In the genomic region with DNA sequence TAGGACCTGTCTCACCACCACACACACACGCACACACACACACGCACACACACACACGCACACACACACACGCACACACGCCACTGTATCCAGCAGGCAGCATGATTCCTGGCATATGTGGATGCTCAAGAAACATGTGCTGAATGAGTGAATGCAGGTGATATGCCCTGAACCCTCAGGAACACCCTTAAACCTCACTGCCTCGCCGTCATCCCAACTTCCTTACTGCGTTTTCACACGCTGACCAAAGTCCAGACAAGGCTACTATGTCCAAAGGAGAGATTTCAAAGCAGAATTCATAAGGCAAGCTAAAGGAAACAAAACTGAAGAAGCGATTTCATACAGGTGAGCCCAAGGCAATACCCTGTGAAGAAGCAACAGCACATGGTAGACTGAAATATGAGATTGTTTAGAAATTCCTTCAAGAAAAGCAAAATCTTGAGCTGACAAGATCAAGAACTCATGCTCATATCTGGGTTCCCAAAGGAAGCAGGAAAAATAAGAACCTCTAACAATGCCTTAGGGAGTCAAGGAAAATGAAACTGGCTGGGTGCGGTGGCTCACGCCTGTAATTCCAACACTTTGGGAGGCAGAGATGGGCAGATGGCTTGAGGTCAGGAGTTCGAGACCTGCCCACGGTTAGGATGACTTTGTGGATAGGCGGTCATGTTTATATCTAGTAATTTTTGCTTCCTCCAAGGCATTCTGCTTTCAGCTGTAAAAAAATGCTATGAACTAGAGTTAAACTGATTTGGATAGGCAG, we compare ENCODE assay signal across 26 cellular contexts.
DNase-seq lines count a peak whose midpoint lies in the region; ATAC-seq, FAIRE-seq and TF ChIP-seq lines count a peak whose summit lies in the region.
"Had no signal": no experiment of that assay in that cellular context is flagged by ENCODE, and none has a peak within 500 bp of the region (broad histone marks: within the 10 kb centered on the region; RNA-seq: fewer than 3 reads in every experiment).

No MANE protein-coding gene starts in this region.

- FAIRE-seq in small intestine (lab: Jason Lieb, UNC) = no peak
- FAIRE-seq: A549, GM12891, GM18507, H54 had no signal

- peaks cover 13% of the 10 kb centered on the region for H3K4me1 Mint-ChIP-seq in GM23338
- H3K4me1 Mint-ChIP-seq in stimulated activated effector memory CD8-positive, alpha-beta T cell treated with anti-CD3 and anti-CD28 coated beads, Interleukin-12 subunit alpha, Interleukin-12 subunit beta, amount 100 ng/mL, for 72 hours = peaks cover 40% of the 10 kb centered on the region
- H3K4me1 Mint-ChIP-seq: CD8-positive, alpha-beta memory T cell had no signal

- ATAC-seq in GM23338 = no peak
- peak; percentile 89 for ATAC-seq in left colon
- no peak for ATAC-seq in stimulated activated effector memory CD8-positive, alpha-beta T cell treated with anti-CD3 and anti-CD28 coated beads, Interleukin-12 subunit alpha, Interleukin-12 subunit beta, amount 100 ng/mL, for 72 hours
- no peak for ATAC-seq in GM18873 (IDR thresholded peaks at IDR 0.05; ENCODE audit: low FRiP score, unreplicated experiment)
- ATAC-seq: A549 had no signal

- peaks cover 13% of the 10 kb centered on the region for H3K9me3 Mint-ChIP-seq in GM23338
- no peaks in the 10 kb centered on the region for H3K9me3 Mint-ChIP-seq in stimulated activated effector memory CD8-positive, alpha-beta T cell treated with anti-CD3 and anti-CD28 coated beads, Interleukin-12 subunit alpha, Interleukin-12 subunit beta, amount 100 ng/mL, for 72 hours
- H3K9me3 Mint-ChIP-seq: CD4-positive, alpha-beta T cell; HFFc6 had no signal

- H3K27me3 Mint-ChIP-seq in GM23338 (ENCODE audit: insufficient read depth, low read depth, poor library complexity) = peaks cover 2% of the 10 kb centered on the region
- H3K27me3 Mint-ChIP-seq: CD4-positive, alpha-beta T cell had no signal

- H3K4me1 ChIP-seq in GM23338 (ENCODE audit: insufficient read depth) = peaks cover 20% of the 10 kb centered on the region
- no peaks in the 10 kb centered on the region for H3K4me1 ChIP-seq in small intestine (ENCODE audit: control insufficient read depth in 2 of 2, insufficient read depth in 1 of 2, low read depth in 1 of 2, low read length in 1 of 2)
- H3K4me1 ChIP-seq: BE2C had no signal

- H3K27ac ChIP-seq in GM23338 (ENCODE audit: low read depth) (no peak overlapping the region), small intestine (ENCODE audit: low read depth in 1 of 2, low read length in 1 of 2) (peak overlapping the region; percentile 41 to 80), brain microvascular endothelial cell (no peak overlapping the region)
- H3K27ac ChIP-seq: A549; BLaER1 treated with 17β-estradiol and CSF1 and Interleukin-3, amounts not matched to agents 10 nM and 100 nM had no signal

- no peak overlapping the region for H3K4me3 Mint-ChIP-seq in GM23338
- no peak overlapping the region for H3K4me3 Mint-ChIP-seq in stimulated activated effector memory CD8-positive, alpha-beta T cell treated with anti-CD3 and anti-CD28 coated beads, Interleukin-12 subunit alpha, Interleukin-12 subunit beta, amount 100 ng/mL, for 72 hours
- H3K4me3 Mint-ChIP-seq: CD4-positive, alpha-beta T cell; CD8-positive, alpha-beta memory T cell; HFFc6 had no signal

- H3K36me3 ChIP-seq in GM23338 (ENCODE audit: insufficient read depth) (no peaks in the 10 kb centered on the region; the same call in 1 of the 2 replicates), small intestine (ENCODE audit: control insufficient read depth in 2 of 2, insufficient read depth in 2 of 2, low read length in 2 of 2) (no peaks in the 10 kb centered on the region), brain microvascular endothelial cell (replicated peaks) (no peaks in the 10 kb centered on the region)
- H3K36me3 ChIP-seq: BE2C; BLaER1 treated with 17β-estradiol and CSF1 and Interleukin-3, amounts not matched to agents 10 nM and 100 nM; HAP-1 had no signal

- H4K20me1 ChIP-seq in GM23338 (replicated peaks; ENCODE audit: insufficient read depth) = no peaks in the 10 kb centered on the region
- H4K20me1 ChIP-seq: BLaER1 treated with 17β-estradiol and CSF1 and Interleukin-3, amounts not matched to agents 10 nM and 100 nM had no signal

- H3K27me3 ChIP-seq in GM23338 (ENCODE audit: insufficient read depth) (no peaks in the 10 kb centered on the region), small intestine (ENCODE audit: control insufficient read depth in 2 of 2, insufficient read depth in 2 of 2, low read length in 2 of 2) (no peaks in the 10 kb centered on the region), brain microvascular endothelial cell (replicated peaks) (no peaks in the 10 kb centered on the region)
- H3K27me3 ChIP-seq: BE2C; BLaER1 treated with 17β-estradiol and CSF1 and Interleukin-3, amounts not matched to agents 10 nM and 100 nM had no signal

- H3K4me3 ChIP-seq in GM23338 = no peak overlapping the region
- peak overlapping the region in 1 of 2 donors; percentile 25 for H3K4me3 ChIP-seq in small intestine (ENCODE audit: low read depth in 1 of 2, low read length in 2 of 2)
- no peak overlapping the region for H3K4me3 ChIP-seq in brain microvascular endothelial cell (ENCODE audit: low read depth, low read length)
- H3K4me3 ChIP-seq: A549; BLaER1 treated with 17β-estradiol and CSF1 and Interleukin-3, amounts not matched to agents 10 nM and 100 nM; HAP-1 had no signal

- H3F3A ChIP-seq in GM23338 (replicated peaks; ENCODE audit: low read depth) = no peaks in the 10 kb centered on the region

- H3K4me2 ChIP-seq in GM23338 = no peak overlapping the region
- H3K4me2 ChIP-seq: A549; BLaER1 treated with 17β-estradiol and CSF1 and Interleukin-3, amounts not matched to agents 10 nM and 100 nM had no signal

- no peaks in the 10 kb centered on the region for H3K79me2 ChIP-seq in GM23338 (replicated peaks; ENCODE audit: insufficient read depth)

- no peak for TF ChIP-seq CTCF in GM23338 (conservative IDR thresholded peaks at IDR 0.05; ENCODE audit: low read depth in 2 of 2)
- TF ChIP-seq CTCF in brain microvascular endothelial cell (IDR thresholded peaks at IDR 0.05; ENCODE audit: low read depth, low read length, missing control alignments) = no peak

- H3K36me3 Mint-ChIP-seq in GM23338 (ENCODE audit: low read depth) = peaks cover 16% of the 10 kb centered on the region
- peaks cover 8% of the 10 kb centered on the region for H3K36me3 Mint-ChIP-seq in stimulated activated effector memory CD8-positive, alpha-beta T cell treated with anti-CD3 and anti-CD28 coated beads, Interleukin-12 subunit alpha, Interleukin-12 subunit beta, amount 100 ng/mL, for 72 hours
- H3K36me3 Mint-ChIP-seq: CD14-positive monocyte had no signal

- peaks cover 6% of the 10 kb centered on the region; the same call in 1 of the 2 replicates for H3K9me2 ChIP-seq in GM23338 (ENCODE audit: insufficient read depth)

- no peak for DNase-seq in GM23338 (ENCODE audit: low spot score)
- DNase-seq in left colon = peak; percentile 60 to 71
- DNase-seq in mucosa of gallbladder (ENCODE audit: low spot score) = peak; percentile 28
- DNase-seq in small intestine = peak; percentile 94
- DNase-seq in stimulated activated effector memory CD8-positive, alpha-beta T cell treated with anti-CD3 and anti-CD28 coated beads, Interleukin-12 subunit alpha, Interleukin-12 subunit beta, amount 100 ng/mL, for 72 hours (ENCODE audit: low spot score in 2 of 2) = no peak
- DNase-seq in NCI-H2171 (lab: John Stamatoyannopoulos, UW) = no peak
- DNase-seq in brain microvascular endothelial cell = no peak
- DNase-seq: 8988T; ACHN; AML-193; BE2C; CD4-positive, alpha-beta T cell; CD8-positive, alpha-beta memory T cell; DMS53; DMS79 treated with DMSO at 0.1 percent for 48 hours; GF-D8; GOT3; HFFc6 had no signal

- 0 out of 2 replicates have a peak overlapping the region, but pooled peaks have one; percentile 47 for H2AFZ ChIP-seq in GM23338

- in situ Hi-C loops in brain microvascular endothelial cell (cut with HindIII; ENCODE audit: low pct_ligation_motif_present, low sequenced_read_pairs) = no loop called here

- WGBS in small intestine, 3 donors = 28 to 73% (median 48%) methylated on average over 15 of the region's 15 CpGs

- H3K27ac Mint-ChIP-seq in GM23338 = no peak overlapping the region
- no peak overlapping the region for H3K27ac Mint-ChIP-seq in stimulated activated effector memory CD8-positive, alpha-beta T cell treated with anti-CD3 and anti-CD28 coated beads, Interleukin-12 subunit alpha, Interleukin-12 subunit beta, amount 100 ng/mL, for 72 hours
- H3K27ac Mint-ChIP-seq: CD14-positive monocyte; CD4-positive, alpha-beta T cell; CD8-positive, alpha-beta memory T cell; HFFc6 had no signal

- intact Hi-C loops in left colon (cut with DNase I, micrococcal nuclease) = no loop called here

- H3K9me3 ChIP-seq in small intestine (ENCODE audit: control insufficient read depth, low read depth) = no peaks in the 10 kb centered on the region
- H3K9me3 ChIP-seq: A549, BE2C had no signal

TF ChIP-seq in GM23338, 12 proteins besides CTCF, POLR2A, EP300 and RAD21:
- no peak for TF ChIP-seq EZH2phosphoT487 (IDR thresholded peaks at IDR 0.05; ENCODE audit: unreplicated experiment)
- TF ChIP-seq, protein P1, sequence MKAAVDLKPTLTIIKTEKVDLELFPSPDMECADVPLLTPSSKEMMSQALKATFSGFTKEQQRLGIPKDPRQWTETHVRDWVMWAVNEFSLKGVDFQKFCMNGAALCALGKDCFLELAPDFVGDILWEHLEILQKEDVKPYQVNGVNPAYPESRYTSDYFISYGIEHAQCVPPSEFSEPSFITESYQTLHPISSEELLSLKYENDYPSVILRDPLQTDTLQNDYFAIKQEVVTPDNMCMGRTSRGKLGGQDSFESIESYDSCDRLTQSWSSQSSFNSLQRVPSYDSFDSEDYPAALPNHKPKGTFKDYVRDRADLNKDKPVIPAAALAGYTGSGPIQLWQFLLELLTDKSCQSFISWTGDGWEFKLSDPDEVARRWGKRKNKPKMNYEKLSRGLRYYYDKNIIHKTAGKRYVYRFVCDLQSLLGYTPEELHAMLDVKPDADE (IDR thresholded peaks at IDR 0.05) = no peak
- no peak for TF ChIP-seq POLR2AphosphoS5 (IDR thresholded peaks at IDR 0.05; ENCODE audit: low read depth)
- no peak for TF ChIP-seq EZH2 (IDR thresholded peaks at IDR 0.05; ENCODE audit: low read depth, unreplicated experiment)
- TF ChIP-seq ZNF331 (CRISPR knock-in tag; IDR thresholded peaks at IDR 0.05; ENCODE audit: low read depth) = no peak
- no peak for TF ChIP-seq ZNF114 (CRISPR knock-in tag; IDR thresholded peaks at IDR 0.05)
- TF ChIP-seq NANOG (IDR thresholded peaks at IDR 0.05; ENCODE audit: borderline replicate concordance) = no peak

Comparison
In these comparisons a context has a peak if more than half of its experiments do, and no peak if none do; other contexts are left out.
1. DNase-seq: peak in left colon (2 of 2), mucosa of gallbladder (single experiment) and small intestine (single experiment); none in GM23338 (single experiment), stimulated activated effector memory CD8-positive, alpha-beta T cell treated with anti-CD3 and anti-CD28 coated beads, Interleukin-12 subunit alpha, Interleukin-12 subunit beta, amount 100 ng/mL, for 72 hours (0 of 2), NCI-H2171 (single experiment) and brain microvascular endothelial cell (single experiment).
2. H3K27ac ChIP-seq: peak in small intestine (2 of 2); none in GM23338 (single experiment) and brain microvascular endothelial cell (single experiment).